Comparison of ENCODE assay signal across 8 cellular contexts in genomic region chr9:6686396-6686795, GRCh38. TPM values are rescaled to one million over a fixed set of nuclear protein-coding genes. Genes with fewer than 3 reads are reported as not detected.
DNase-seq lines count a peak whose midpoint lies in the region; FAIRE-seq and TF ChIP-seq lines count a peak whose summit lies in the region.

No MANE protein-coding gene starts in this region.

- H2AFZ ChIP-seq in Loucy (ENCODE audit: low read length) = no peak overlapping the region
- no peak overlapping the region for H2AFZ ChIP-seq in osteoblast (ENCODE audit: low read length)

- peaks cover 9% of the 10 kb centered on the region for H3K4me1 Mint-ChIP-seq in Calu3 (ENCODE audit: low read depth, unreplicated experiment)

- H3K79me2 ChIP-seq in Loucy (ENCODE audit: insufficient read depth, low read length) (peaks cover 29% of the 10 kb centered on the region), osteoblast (ENCODE audit: insufficient read depth, low read length) (peaks cover 21% of the 10 kb centered on the region)

- CTCF ChIA-PET in Calu3 (lab: Charles Lee) = no interaction called here

- in situ Hi-C loops in GM13976 (cut with MboI; ENCODE audit: low sequenced_read_pairs, unreplicated experiment) = loop anchor here (10.0 kb wide), 1 partner anchor 102 kb away; no protein-coding TSS in a partner anchor

- peak; percentile 54 for DNase-seq in cerebellar cortex (ENCODE audit: low spot score)
- DNase-seq in osteoblast (ENCODE audit: insufficient read length, low spot score, missing footprints) = peak; percentile 93
- DNase-seq in Calu3 = no peak
- DNase-seq in posterior vena cava (ENCODE audit: low spot score) = no peak
- no peak for DNase-seq in activated CD8-positive, alpha-beta memory T cell treated with anti-CD3 and anti-CD28 coated beads for 24 hours
- no peak for DNase-seq in GM13976 (ENCODE audit: low spot score)

- peak; percentile 57 for TF ChIP-seq CTCF in Loucy (conservative IDR thresholded peaks at IDR 0.05; ENCODE audit: low read length)
- TF ChIP-seq CTCF in osteoblast (IDR thresholded peaks at IDR 0.05; ENCODE audit: extremely low read depth, low read depth, low read length) = peak; percentile 50
- TF ChIP-seq CTCF in Calu3 (IDR thresholded peaks at IDR 0.05; ENCODE audit: unreplicated experiment) = no peak
- no peak for TF ChIP-seq CTCF in GM13976 (IDR thresholded peaks at IDR 0.05; ENCODE audit: borderline replicate concordance, control extremely low read depth, extremely low read depth, insufficient read depth, missing control alignments)

- peak; percentile 64 for FAIRE-seq in G401.6 (lab: Jason Lieb, UNC)

- intact Hi-C loops in Calu3 (cut with micrococcal nuclease; ENCODE audit: unreplicated experiment) (no loop called here), posterior vena cava (cut with DNase I) (no loop called here)

- H3F3A ChIP-seq in Loucy (ENCODE audit: low read depth) = no peaks in the 10 kb centered on the region

- H3K36me3 ChIP-seq in Loucy (ENCODE audit: insufficient read depth, low read length) (no peaks in the 10 kb centered on the region), osteoblast (ENCODE audit: insufficient read depth, low read length) (no peaks in the 10 kb centered on the region)

- no peaks in the 10 kb centered on the region for H3K9me3 ChIP-seq in Loucy (ENCODE audit: insufficient read depth, low read depth, low read length)
- H3K9me3 ChIP-seq in osteoblast (ENCODE audit: low read depth, low read length) = no peaks in the 10 kb centered on the region

- H3K4me3 ChIP-seq in Loucy (ENCODE audit: low read length, poor library complexity, severe bottlenecking) (no peak overlapping the region), osteoblast (ENCODE audit: insufficient read depth, low read length) (no peak overlapping the region)

- no peaks in the 10 kb centered on the region for H3K27me3 Mint-ChIP-seq in Calu3 (ENCODE audit: unreplicated experiment)

- no peaks in the 10 kb centered on the region for H3K9me2 ChIP-seq in Loucy (replicated peaks; ENCODE audit: low read depth, low read length)

- H3K27ac Mint-ChIP-seq in Calu3 (ENCODE audit: unreplicated experiment) = no peak overlapping the region

- H3K36me3 Mint-ChIP-seq in Calu3 (ENCODE audit: insufficient read depth, unreplicated experiment) = peaks cover 25% of the 10 kb centered on the region

- H3K4me2 ChIP-seq in Loucy (ENCODE audit: low read depth, low read length, poor library complexity, severe bottlenecking) = no peak overlapping the region
- H3K4me2 ChIP-seq in osteoblast (ENCODE audit: insufficient read depth, low read length) = no peak overlapping the region

- no TSS peak for BruUV-seq in Calu3 (replicated peaks; lab: Mats Ljungman, UMichigan)

- H3K4me1 ChIP-seq in Loucy (ENCODE audit: insufficient read depth, low read length, poor library complexity, severe bottlenecking) = peaks cover 25% of the 10 kb centered on the region
- H3K4me1 ChIP-seq in osteoblast (ENCODE audit: insufficient read depth, low read length) = peaks cover 13% of the 10 kb centered on the region

- H3K9me3 Mint-ChIP-seq in Calu3 (ENCODE audit: low read depth, unreplicated experiment) = no peaks in the 10 kb centered on the region

- H3K4me3 Mint-ChIP-seq in Calu3 (ENCODE audit: low read depth, unreplicated experiment) = no peak overlapping the region

- H3K27ac ChIP-seq in osteoblast (ENCODE audit: low read depth, low read length) = peak overlapping the region; percentile 7

- H4K20me1 ChIP-seq in Loucy (ENCODE audit: insufficient read depth, low read length, poor library complexity, severe bottlenecking) (no peaks in the 10 kb centered on the region), osteoblast (ENCODE audit: insufficient read depth, low read length) (no peaks in the 10 kb centered on the region)

- H3K9ac ChIP-seq in Loucy (ENCODE audit: low read depth, low read length, poor library complexity, severe bottlenecking) = no peak overlapping the region

- H3K27me3 ChIP-seq in Loucy (ENCODE audit: insufficient read depth, low read length, poor library complexity, severe bottlenecking) (no peaks in the 10 kb centered on the region), osteoblast (ENCODE audit: insufficient read depth, low read length) (no peaks in the 10 kb centered on the region)

RNA-seq across cellular contexts. Expression of gene GLDC, which starts 40.9 kb away (rescaled TPM):
- total RNA-seq in osteoblast = 0.72 and 2.4 TPM in 2 replicates
- total RNA-seq in Calu3 (2022) = 5.1 and 8.0 TPM in 2 replicates
- total RNA-seq in posterior vena cava = under 1 TPM; 0.32 to 0.52 TPM

Comparison
In these comparisons a context has a peak if more than half of its experiments do, and no peak if none do; other contexts are left out.
1. CTCF ChIP-seq: peak in Loucy (single experiment) and osteoblast (single experiment); none in Calu3 (single experiment) and GM13976 (single experiment).
2. DNase-seq: peak in cerebellar cortex (single experiment) and osteoblast (single experiment); none in Calu3 (single experiment), posterior vena cava (single experiment), activated CD8-positive, alpha-beta memory T cell treated with anti-CD3 and anti-CD28 coated beads for 24 hours (single experiment) and GM13976 (single experiment).